Comparison of ENCODE assay signal across 1 cellular context in genomic region chr1:155168105-155168445, GRCh38. TPM values are rescaled to one million over a fixed set of nuclear protein-coding genes. Genes with fewer than 3 reads are reported as not detected.
"Had no signal": no experiment of that assay in that cellular context is flagged by ENCODE, and none has a peak within 500 bp of the region (broad histone marks: within the 10 kb centered on the region; RNA-seq: fewer than 3 reads in every experiment).

No MANE protein-coding gene starts in this region.

RNA-seq across cellular contexts. Expression of gene TRIM46, which starts 5.6 kb away (rescaled TPM):
- total RNA-seq: cardiac septum had no signal
